ENCODE assay signal across 28 cellular contexts in genomic region chr7:30170460-30171197, GRCh38. TPM values are rescaled to one million over a fixed set of nuclear protein-coding genes. Genes with fewer than 3 reads are reported as not detected.
DNase-seq lines count a peak whose midpoint lies in the region; ATAC-seq, FAIRE-seq and TF ChIP-seq lines count a peak whose summit lies in the region.
"Had no signal": no experiment of that assay in that cellular context is flagged by ENCODE, and none has a peak within 500 bp of the region (broad histone marks: within the 10 kb centered on the region; RNA-seq: fewer than 3 reads in every experiment).

No MANE protein-coding gene starts in this region.

- H3K9me3 Mint-ChIP-seq in astrocyte (ENCODE audit: unreplicated experiment) = no peaks in the 10 kb centered on the region
- H3K9me3 Mint-ChIP-seq in neural progenitor cell = no peaks in the 10 kb centered on the region
- H3K9me3 Mint-ChIP-seq in activated T-cell treated with anti-CD3 and anti-CD28 coated beads, Interleukin-2, amount 50 U/mL, for 24 hours = no peaks in the 10 kb centered on the region
- H3K9me3 Mint-ChIP-seq: activated T-helper 17 cell treated with anti-CD3 and anti-CD28 coated beads, Interleukin-2, amount 50 U/mL, for 72 hours; effector memory CD8-positive, alpha-beta T cell; memory B cell had no signal

- H3K27me3 ChIP-seq in astrocyte (ENCODE audit: insufficient read depth, low read length) (peaks cover 5% of the 10 kb centered on the region), neural progenitor cell (no peaks in the 10 kb centered on the region)
- H3K27me3 ChIP-seq: pancreas, uterus had no signal

- H3K4me1 Mint-ChIP-seq in astrocyte (ENCODE audit: low read depth, unreplicated experiment) (peaks cover 54% of the 10 kb centered on the region), neural progenitor cell (peaks cover 75% of the 10 kb centered on the region)
- no peaks in the 10 kb centered on the region for H3K4me1 Mint-ChIP-seq in activated T-cell treated with anti-CD3 and anti-CD28 coated beads, Interleukin-2, amount 50 U/mL, for 24 hours (ENCODE audit: low read depth)
- H3K4me1 Mint-ChIP-seq: activated T-helper 17 cell treated with anti-CD3 and anti-CD28 coated beads, Interleukin-2, amount 50 U/mL, for 72 hours had no signal

- H3K9me3 ChIP-seq in astrocyte (ENCODE audit: insufficient read depth, low read depth, low read length) (no peaks in the 10 kb centered on the region), neural progenitor cell (ENCODE audit: low read depth) (no peaks in the 10 kb centered on the region)
- H3K9me3 ChIP-seq: pancreas, uterus had no signal

- H3K9ac ChIP-seq in astrocyte (ENCODE audit: low read length) = no peak overlapping the region
- no peak overlapping the region for H3K9ac ChIP-seq in neural progenitor cell

- H2AFZ ChIP-seq in astrocyte (ENCODE audit: low read depth, low read length) (no peak overlapping the region), neural progenitor cell (replicated peaks) (no peak overlapping the region)

- no peak for ATAC-seq in HG03442 (IDR thresholded peaks at IDR 0.05; ENCODE audit: unreplicated experiment)
- ATAC-seq: activated T-helper 17 cell treated with anti-CD3 and anti-CD28 coated beads, Interleukin-2, amount 50 U/mL, for 72 hours; effector memory CD8-positive, alpha-beta T cell; left cardiac atrium; Panc1; pancreas; sciatic nerve; T-helper 17 cell had no signal

- TF ChIP-seq CTCF in astrocyte (IDR thresholded peaks at IDR 0.05; ENCODE audit: insufficient read depth, low read depth, low read length) = no peak
- TF ChIP-seq CTCF in neural progenitor cell (IDR thresholded peaks at IDR 0.05) = no peak

- peaks cover 20% of the 10 kb centered on the region for H3K4me1 ChIP-seq in astrocyte (ENCODE audit: insufficient read depth, low read length)
- H3K4me1 ChIP-seq in neural progenitor cell = peaks cover 20% of the 10 kb centered on the region
- H3K4me1 ChIP-seq: uterus had no signal

- FAIRE-seq in astrocyte (lab: Jason Lieb, UNC) = no peak
- FAIRE-seq: GM18507, pancreas had no signal

- no peak overlapping the region for H3K4me2 ChIP-seq in astrocyte (ENCODE audit: low read length)
- H3K4me2 ChIP-seq in neural progenitor cell = no peak overlapping the region

- H3K79me2 ChIP-seq in astrocyte (ENCODE audit: insufficient read depth, low read length) (no peaks in the 10 kb centered on the region), neural progenitor cell (ENCODE audit: low read depth) (no peaks in the 10 kb centered on the region)

- DNase-seq in AML-193 (lab: John Stamatoyannopoulos, UW) (peak; percentile 74 to 78), M059J (ENCODE audit: low read depth) (peak; percentile 20), astrocyte (ENCODE audit: low read depth) (no peak), neural progenitor cell (ENCODE audit: low spot score) (no peak), AG08395 (ENCODE audit: low spot score) (no peak)
- DNase-seq in activated T-cell treated with anti-CD3 and anti-CD28 coated beads, Interleukin-2, amount 50 U/mL, for 24 hours = no peak
- DNase-seq in activated T-cell treated with anti-CD3 and anti-CD28 coated beads, Interleukin-2, amount 50 U/mL, for 1 hour = no peak
- DNase-seq: ACHN; activated CD4-positive, alpha-beta T cell treated with anti-CD3 and anti-CD28 coated beads, Interleukin-2, amount 50 U/mL, for 1 hour; effector memory CD8-positive, alpha-beta T cell; HCEC 1CT; head of caudate nucleus; KBM-7; left cardiac atrium; NCI-H1105 treated with DMSO at 0.1 percent for 48 hours; NCI-H2029 treated with DMSO at 0.1 percent for 48 hours; NCI-H345; pancreas; T-helper 17 cell; uterus had no signal

- H3K27me3 Mint-ChIP-seq in astrocyte (ENCODE audit: low read depth, unreplicated experiment) (peaks cover 6% of the 10 kb centered on the region), neural progenitor cell (ENCODE audit: insufficient read depth, low read depth) (peaks cover 13% of the 10 kb centered on the region)
- H3K27me3 Mint-ChIP-seq in activated T-cell treated with anti-CD3 and anti-CD28 coated beads, Interleukin-2, amount 50 U/mL, for 24 hours = no peaks in the 10 kb centered on the region
- H3K27me3 Mint-ChIP-seq: activated naive CD8-positive, alpha-beta T cell; activated T-helper 17 cell treated with anti-CD3 and anti-CD28 coated beads, Interleukin-2, amount 50 U/mL, for 72 hours; effector memory CD8-positive, alpha-beta T cell; memory B cell had no signal

- H3K4me3 Mint-ChIP-seq in astrocyte (ENCODE audit: unreplicated experiment) = no peak overlapping the region
- peak overlapping the region; percentile 28 for H3K4me3 Mint-ChIP-seq in neural progenitor cell
- no peak overlapping the region for H3K4me3 Mint-ChIP-seq in activated T-cell treated with anti-CD3 and anti-CD28 coated beads, Interleukin-2, amount 50 U/mL, for 24 hours
- H3K4me3 Mint-ChIP-seq: activated naive CD8-positive, alpha-beta T cell; activated T-helper 17 cell treated with anti-CD3 and anti-CD28 coated beads, Interleukin-2, amount 50 U/mL, for 72 hours; effector memory CD8-positive, alpha-beta T cell; memory B cell; T-helper 17 cell had no signal

- H3K4me3 ChIP-seq in astrocyte (ENCODE audit: insufficient read depth, low read depth, low read length) = no peak overlapping the region
- H3K4me3 ChIP-seq in neural progenitor cell = no peak overlapping the region
- H3K4me3 ChIP-seq: pancreas, uterus had no signal

- no peaks in the 10 kb centered on the region for H4K20me1 ChIP-seq in astrocyte (ENCODE audit: insufficient read depth, low read length)
- H4K20me1 ChIP-seq in neural progenitor cell (ENCODE audit: low read depth) = no peaks in the 10 kb centered on the region

- H3K36me3 ChIP-seq in astrocyte (ENCODE audit: insufficient read depth, low read length) = no peaks in the 10 kb centered on the region
- no peaks in the 10 kb centered on the region for H3K36me3 ChIP-seq in neural progenitor cell
- H3K36me3 ChIP-seq: pancreas, uterus had no signal

- H3K27ac ChIP-seq in astrocyte (ENCODE audit: low read depth, low read length) (no peak overlapping the region), neural progenitor cell (no peak overlapping the region)
- H3K27ac ChIP-seq: C4-2B, pancreas had no signal

- H3K27ac Mint-ChIP-seq in astrocyte (ENCODE audit: unreplicated experiment) (peak overlapping the region; percentile 35), neural progenitor cell (no peak overlapping the region)
- H3K27ac Mint-ChIP-seq in activated T-cell treated with anti-CD3 and anti-CD28 coated beads, Interleukin-2, amount 50 U/mL, for 24 hours = no peak overlapping the region
- H3K27ac Mint-ChIP-seq: activated naive CD8-positive, alpha-beta T cell; activated T-helper 17 cell treated with anti-CD3 and anti-CD28 coated beads, Interleukin-2, amount 50 U/mL, for 72 hours; effector memory CD8-positive, alpha-beta T cell; memory B cell; T-helper 17 cell had no signal

- peaks cover 15% of the 10 kb centered on the region for H3F3A ChIP-seq in neural progenitor cell (ENCODE audit: low read depth)

- H3K36me3 Mint-ChIP-seq in astrocyte (ENCODE audit: low read depth, unreplicated experiment) = peaks cover 13% of the 10 kb centered on the region
- peaks cover 2% of the 10 kb centered on the region for H3K36me3 Mint-ChIP-seq in neural progenitor cell
- no peaks in the 10 kb centered on the region for H3K36me3 Mint-ChIP-seq in activated T-cell treated with anti-CD3 and anti-CD28 coated beads, Interleukin-2, amount 50 U/mL, for 24 hours (ENCODE audit: low read depth)
- H3K36me3 Mint-ChIP-seq: activated naive CD8-positive, alpha-beta T cell; memory B cell had no signal

RNA-seq across cellular contexts. Expression of gene MTURN, which starts 35.8 kb away (rescaled TPM):
- 0.42 and 3.8 TPM in 2 replicates for total RNA-seq in M059J (2014; rRNA removed; shearing (Covaris generic))
- total RNA-seq in astrocyte (8.4 and 9.3 TPM in 2 replicates), neural progenitor cell (ENCODE audit: low replicate concordance) (12.6 and 18.0 TPM in 2 replicates)

Comparison
In these comparisons a context has a peak if more than half of its experiments do, and no peak if none do; other contexts are left out.
1. DNase-seq: peak in AML-193 (2 of 2) and M059J (single experiment); none in astrocyte (single experiment), neural progenitor cell (single experiment), AG08395 (single experiment), activated T-cell treated with anti-CD3 and anti-CD28 coated beads, Interleukin-2, amount 50 U/mL, for 24 hours (single experiment) and activated T-cell treated with anti-CD3 and anti-CD28 coated beads, Interleukin-2, amount 50 U/mL, for 1 hour (single experiment).